8 cellular contexts compared by ENCODE assay signal in genomic region chr3:138068579-138069174, GRCh38. TPM values are rescaled to one million over a fixed set of nuclear protein-coding genes. Genes with fewer than 3 reads are reported as not detected.
DNase-seq lines count a peak whose midpoint lies in the region; ATAC-seq, FAIRE-seq and TF ChIP-seq lines count a peak whose summit lies in the region.

No MANE protein-coding gene starts in this region.

- no peak overlapping the region for H4K5ac ChIP-seq in H1 (ENCODE audit: insufficient read length, low read depth, low read length)

- H3K4me1 ChIP-seq in H1 (replicated peaks in 1 of 4; ENCODE audit: control insufficient read depth in 3 of 4, insufficient read depth in 4 of 4, low read length in 3 of 4), result peaks cover 1 to 5% (median 3%) of the 10 kb centered on the region in 4 experiments; a peak in 3 of 7 replicates

- DNase-seq in COLO668 (lab: John Stamatoyannopoulos, UW; ENCODE audit: unreplicated experiment) (peak; percentile 66), NCI-H774 (lab: John Stamatoyannopoulos, UW) (peak; percentile 32), H1 (ENCODE audit: low read depth in 1 of 2, low spot score in 2 of 2) (peak; percentile 64 to 89), midbrain (lab: John Stamatoyannopoulos, UW) (peak; percentile 68)
- peak; percentile 27 to 61 for DNase-seq in activated CD8-positive, alpha-beta memory T cell treated with anti-CD3 and anti-CD28 coated beads for 1 hour (ENCODE audit: extremely low read depth in 1 of 2, low read depth in 1 of 2)
- DNase-seq in stimulated activated CD8-positive, alpha-beta memory T cell treated with anti-CD3 and anti-CD28 coated beads, Interleukin-4, amount 100 ng/mL, for 4 hours (ENCODE audit: low read depth in 2 of 2, low spot score in 1 of 2), result peak; percentile 25 to 54

- H3K79me2 ChIP-seq in H1 (ENCODE audit: control insufficient read depth in 1 of 2, insufficient read depth in 2 of 2, low read length in 2 of 2), result no peaks in the 10 kb centered on the region

- no peak for TF ChIP-seq POLR2A in H1 (IDR thresholded peaks at IDR 0.05; ENCODE audit: control extremely low read depth in 1 of 2, low read depth in 2 of 2, low read length in 2 of 2)

- TF ChIP-seq EP300 in H1 (IDR thresholded peaks at IDR 0.05; ENCODE audit: borderline replicate concordance in 1 of 2, low read depth in 2 of 2, low read length in 2 of 2), result no peak

- no peak overlapping the region for H4K91ac ChIP-seq in H1 (replicated peaks; ENCODE audit: insufficient read length, low read length)

- FAIRE-seq in H1 (lab: Jason Lieb, UNC), result peak; percentile 84

- POLR2A ChIA-PET in H1 (lab: Charles Lee; ENCODE audit: partially characterized antibody), result interaction anchor here (0.6 to 2.7 kb wide), 6 partner anchors 9 to 523 kb away, joined by 3 to 11 read pairs (median 4); partner anchors contain the start of genes ARMC8, DBR1 and DZIP1L

- TF ChIP-seq CTCF in H1 (IDR thresholded peaks at IDR 0.05; ENCODE audit: control extremely low read depth in 1 of 3, insufficient read depth in 1 of 3, low read depth in 1 of 3, low read length in 3 of 3), result peak; percentile 97 to 100 (median 99)

- no peak overlapping the region for H2BK20ac ChIP-seq in H1 (ENCODE audit: low read length)

- H3K27ac ChIP-seq in H1 (ENCODE audit: low read depth, low read length), result no peak overlapping the region

- no peak overlapping the region for H3K4me2 ChIP-seq in H1 (ENCODE audit: insufficient read depth in 1 of 2, low read depth in 2 of 2, low read length in 2 of 2)

- no peak overlapping the region for H2BK120ac ChIP-seq in H1 (replicated peaks; ENCODE audit: low read depth, low read length)

- TF ChIP-seq RAD21 in H1 (IDR thresholded peaks at IDR 0.05 in 1 of 2, conservative IDR thresholded peaks at IDR 0.05 in 1 of 2; ENCODE audit: low read depth in 2 of 2, low read length in 2 of 2), result peak; percentile 99 to 100

- no peaks in the 10 kb centered on the region for H4K20me1 ChIP-seq in H1 (replicated peaks in 1 of 2; ENCODE audit: control insufficient read depth in 1 of 2, insufficient read depth in 2 of 2, low read length in 2 of 2)

- H3K23me2 ChIP-seq in H1 (ENCODE audit: low read depth, low read length), result no peaks in the 10 kb centered on the region

- no peak overlapping the region for H2BK15ac ChIP-seq in H1 (ENCODE audit: low read length)

- H2AFZ ChIP-seq in H1 (ENCODE audit: low read length), result no peak overlapping the region

- H3K79me1 ChIP-seq in H1 (ENCODE audit: low read depth, low read length), result no peaks in the 10 kb centered on the region

- H3K9me3 ChIP-seq in H1 (ENCODE audit: insufficient read depth in 2 of 2, low read depth in 1 of 2, low read length in 1 of 2), result no peaks in the 10 kb centered on the region

- peak overlapping the region; percentile 35; the same call in 1 of the 2 replicates for H2BK5ac ChIP-seq in H1 (ENCODE audit: low read depth, low read length)

- H3K23ac ChIP-seq in H1 (ENCODE audit: insufficient read length), result no peak overlapping the region

- WGBS in H1 (ENCODE audit: extremely low coverage in 1 of 2, insufficient coverage in 1 of 2, insufficient read length in 1 of 2, insufficient replicate concordance in 2 of 2, low coverage in 1 of 2, low lambda C conversion rate in 2 of 2, missing lambda C conversion rate in 1 of 2), 2 experiments, result 39% methylated on average over 14 of the region's 14 CpGs; no CpG with 5 or more reads in 1 of the 2 experiments

- H3K4ac ChIP-seq in H1 (replicated peaks; ENCODE audit: insufficient read length, low read depth, low read length), result no peak overlapping the region

- H3K36me3 ChIP-seq in H1 (ENCODE audit: control insufficient read depth in 2 of 4, insufficient read depth in 4 of 4, low read length in 3 of 4), result peaks cover 3 to 9% (median 9%) of the 10 kb centered on the region in 4 experiments; a peak in 5 of 8 replicates

- H3K18ac ChIP-seq in H1 (ENCODE audit: extremely low read depth, low read length), result no peak overlapping the region

- no peak overlapping the region for H3K9ac ChIP-seq in H1 (replicated peaks in 1 of 4; ENCODE audit: extremely low read depth in 1 of 4, low read depth in 3 of 4, low read length in 3 of 4)

- H3K4me3 ChIP-seq in H1 (ENCODE audit: extremely low read depth in 1 of 4, insufficient read depth in 2 of 4, low read depth in 3 of 4, low read length in 4 of 4), result no peak overlapping the region

- H2BK12ac ChIP-seq in H1 (ENCODE audit: low read depth, low read length), result no peak overlapping the region

- no peak overlapping the region for H3K56ac ChIP-seq in H1 (replicated peaks; ENCODE audit: insufficient read length, low read depth, low read length)

- CTCF ChIA-PET in H1 (lab: Charles Lee; ENCODE audit: partially characterized antibody), result interaction anchor here (0.8 to 16.3 kb wide), 19 partner anchors 8 to 263 kb away, joined by 3 to 232 read pairs (median 5); partner anchors contain the start of gene DZIP1L

- H2AK5ac ChIP-seq in H1 (ENCODE audit: low read depth, low read length), result no peak overlapping the region

- H3K27me3 ChIP-seq in H1 (replicated peaks in 1 of 4; ENCODE audit: control insufficient read depth in 3 of 4, extremely low read depth in 1 of 4, insufficient read depth in 3 of 4, low read length in 3 of 4), result no peaks in the 10 kb centered on the region

- peak overlapping the region; percentile 58; the same call in 1 of the 2 replicates for H4K8ac ChIP-seq in H1 (ENCODE audit: extremely low read depth, insufficient read depth, low read length)

- ATAC-seq in GM19351 (IDR thresholded peaks at IDR 0.05; ENCODE audit: unreplicated experiment), result peak; percentile 78
- peak; percentile 67 for ATAC-seq in HG03442 (IDR thresholded peaks at IDR 0.05; ENCODE audit: unreplicated experiment)

- no peak overlapping the region for H3K14ac ChIP-seq in H1 (ENCODE audit: insufficient read length)

TF ChIP-seq in H1, 55 proteins besides CTCF, POLR2A, EP300 and RAD21:
- TF ChIP-seq BACH1 (IDR thresholded peaks at IDR 0.05; ENCODE audit: low read length) (peak; percentile 47; the same call in 1 of the 2 replicates), SIN3A (conservative IDR thresholded peaks at IDR 0.05 in 1 of 2, IDR thresholded peaks at IDR 0.05 in 1 of 2; ENCODE audit: low read depth in 1 of 2, low read length in 2 of 2) (0 out of 4 replicates have a peak, but pooled peaks of 1 of the 2 experiments have one; percentile 29), SIX5 (IDR thresholded peaks at IDR 0.05; ENCODE audit: low read depth, low read length) (no peak), CHD2 (IDR thresholded peaks at IDR 0.05; ENCODE audit: low read length) (0 out of 2 replicates have a peak, but pooled peaks have one; percentile 47), GABPA (IDR thresholded peaks at IDR 0.05; ENCODE audit: borderline replicate concordance, insufficient read depth, low read length) (no peak), CEBPB (IDR thresholded peaks at IDR 0.05; ENCODE audit: low read depth, low read length) (0 out of 2 replicates have a peak, but pooled peaks have one; percentile 9)

RNA-seq across cellular contexts. Expression of gene DZIP1L, which starts 46.7 kb away (rescaled TPM):
- 6.9 and 8.3 TPM in 2 replicates for total RNA-seq in H1 (2021; fragmentation: NEBNext Ultra II Directional; extraction: Animal tissue kit (Norgen Biotek cat#: 25700))
- polyA plus RNA-seq in H1 (2011; rRNA removed), result 6.5 and 9.0 TPM in 2 replicates
- 8.3 TPM for polyA plus RNA-seq in H1 (2011; cell fraction: cytosol; rRNA removed)
- 34.7 TPM for polyA plus RNA-seq in H1 (2011; cell fraction: nucleus; rRNA removed)
- polyA plus RNA-seq in H1 (2012, experiment 1 of 2), result 5.7 to 6.5 TPM (median 6.2 TPM) in 4 replicates
- polyA plus RNA-seq in H1 (2012, experiment 2 of 2), result 2.5 TPM
- polyA plus RNA-seq in H1 (2013, experiment 1 of 2), result 5.4 TPM
- polyA plus RNA-seq in H1 (2013, experiment 2 of 2), result 3.9 TPM
- polyA minus RNA-seq in H1 (2011; rRNA and poly(A)+ RNA removed), result 10.0 and 17.4 TPM in 2 replicates
- 11.2 TPM for polyA minus RNA-seq in H1 (2011; cell fraction: cytosol; rRNA and poly(A)+ RNA removed)
- polyA minus RNA-seq in H1 (2011; cell fraction: nucleus; rRNA and poly(A)+ RNA removed), result 40.5 TPM

RNA-seq across cellular contexts. Expression of gene CLDN18, which starts 58.7 kb away (rescaled TPM):
- not detected in 2 replicates for total RNA-seq in H1 (2021; fragmentation: NEBNext Ultra II Directional; extraction: Animal tissue kit (Norgen Biotek cat#: 25700))
- polyA plus RNA-seq in H1 (2011; rRNA removed), result not detected in 2 replicates
- not detected for polyA plus RNA-seq in H1 (2011; cell fraction: cytosol; rRNA removed)
- polyA plus RNA-seq in H1 (2011; cell fraction: nucleus; rRNA removed), result not detected
- 0.13 to 0.18 TPM (median 0.16 TPM) in 4 replicates for polyA plus RNA-seq in H1 (2012, experiment 1 of 2)
- polyA plus RNA-seq in H1 (2012, experiment 2 of 2), result not detected
- polyA plus RNA-seq in H1 (2013, experiment 1 of 2), result not detected
- not detected for polyA plus RNA-seq in H1 (2013, experiment 2 of 2)
- polyA minus RNA-seq in H1 (2011; rRNA and poly(A)+ RNA removed), result not detected in 2 replicates
- polyA minus RNA-seq in H1 (2011; cell fraction: cytosol; rRNA and poly(A)+ RNA removed), result not detected
- polyA minus RNA-seq in H1 (2011; cell fraction: nucleus; rRNA and poly(A)+ RNA removed), result not detected
